In genomic region chr9:69279084-69279729, GRCh38 we compare ENCODE assay signal across 15 cellular contexts. TPM values are rescaled to one million over a fixed set of nuclear protein-coding genes. Genes with fewer than 3 reads are reported as not detected.
DNase-seq lines count a peak whose midpoint lies in the region; ATAC-seq and TF ChIP-seq lines count a peak whose summit lies in the region.
"Had no signal": no experiment of that assay in that cellular context is flagged by ENCODE, and none has a peak within 500 bp of the region (broad histone marks: within the 10 kb centered on the region; RNA-seq: fewer than 3 reads in every experiment).

No MANE protein-coding gene starts in this region.

- no peaks in the 10 kb centered on the region for H3K27me3 ChIP-seq in neural progenitor cell
- H3K27me3 ChIP-seq in ascending aorta, result no peaks in the 10 kb centered on the region
- H3K27me3 ChIP-seq in tibial artery, result no peaks in the 10 kb centered on the region
- H3K27me3 ChIP-seq: neutrophil had no signal

- peaks cover 22% of the 10 kb centered on the region for H3F3A ChIP-seq in neural progenitor cell (ENCODE audit: low read depth)

- H3K9me3 ChIP-seq in neural progenitor cell (ENCODE audit: low read depth) (no peaks in the 10 kb centered on the region), ascending aorta (no peaks in the 10 kb centered on the region), tibial artery (no peaks in the 10 kb centered on the region)
- H3K9me3 ChIP-seq: A549, neutrophil had no signal

- TF ChIP-seq CTCF in neural progenitor cell (IDR thresholded peaks at IDR 0.05) (no peak), ascending aorta (IDR thresholded peaks at IDR 0.05) (no peak), tibial artery (IDR thresholded peaks at IDR 0.05) (no peak)

- H3K9ac ChIP-seq in neural progenitor cell, result no peak overlapping the region

- ATAC-seq in GM21381 (IDR thresholded peaks at IDR 0.05; ENCODE audit: unreplicated experiment) (peak; percentile 91), HG03064 (IDR thresholded peaks at IDR 0.05; ENCODE audit: low read depth, unreplicated experiment) (peak; percentile 75)
- ATAC-seq: A549 had no signal

- H3K79me2 ChIP-seq in neural progenitor cell (ENCODE audit: low read depth), result no peaks in the 10 kb centered on the region

- peaks cover 22% of the 10 kb centered on the region for H3K9me3 Mint-ChIP-seq in neural progenitor cell

- no peak overlapping the region for H3K4me2 ChIP-seq in neural progenitor cell
- H3K4me2 ChIP-seq: A549, smooth muscle cell had no signal

- H3K27ac Mint-ChIP-seq in neural progenitor cell, result no peak overlapping the region
- H3K27ac Mint-ChIP-seq: T-helper 1 cell treated with Interleukin-12 subunit alpha and Interleukin-12 subunit beta and Interleukin-4 antibody, amounts not matched to agents 30 μg/mL and 1 μg/mL, for 36 hours had no signal

- DNase-seq in activated CD4-positive, alpha-beta T cell treated with anti-CD3 and anti-CD28 coated beads, Interleukin-2, amount 50 U/mL, for 48 hours, result peak; percentile 34 to 53
- DNase-seq in activated CD4-positive, alpha-beta T cell treated with anti-CD3 and anti-CD28 coated beads for 1 hour, result no peak
- DNase-seq in neural progenitor cell (ENCODE audit: low spot score), result no peak
- DNase-seq in OCI-M2 (lab: John Stamatoyannopoulos, UW; ENCODE audit: unreplicated experiment), result no peak
- DNase-seq in ascending aorta (ENCODE audit: low spot score in 2 of 2), result no peak
- no peak for DNase-seq in tibial artery
- DNase-seq: mammary epithelial cell had no signal

- H4K20me1 ChIP-seq in neural progenitor cell (ENCODE audit: low read depth), result no peaks in the 10 kb centered on the region

- H3K36me3 ChIP-seq in neural progenitor cell, result no peaks in the 10 kb centered on the region
- H3K36me3 ChIP-seq in ascending aorta, result no peaks in the 10 kb centered on the region
- no peaks in the 10 kb centered on the region for H3K36me3 ChIP-seq in tibial artery
- H3K36me3 ChIP-seq: neutrophil had no signal

- intact Hi-C loops in ascending aorta (cut with DNase I) (no loop called here), tibial artery (cut with DNase I; ENCODE audit: low total_unique reads) (no loop called here)

- peaks cover 17% of the 10 kb centered on the region for H3K4me1 ChIP-seq in neural progenitor cell
- H3K4me1 ChIP-seq in ascending aorta, result no peaks in the 10 kb centered on the region
- peaks cover 0 to 9% (median 3%) of the 10 kb centered on the region in 4 donors for H3K4me1 ChIP-seq in tibial artery
- H3K4me1 ChIP-seq: A549 had no signal

- peak overlapping the region; percentile 2 for H3K4me3 Mint-ChIP-seq in neural progenitor cell
- H3K4me3 Mint-ChIP-seq: T-helper 1 cell treated with Interleukin-12 subunit alpha and Interleukin-12 subunit beta and Interleukin-4 antibody, amounts not matched to agents 30 μg/mL and 1 μg/mL, for 36 hours had no signal

- H3K27ac ChIP-seq in neural progenitor cell (no peak overlapping the region), ascending aorta (no peak overlapping the region), tibial artery (no peak overlapping the region)
- H3K27ac ChIP-seq: A549, neutrophil had no signal

- H3K27me3 Mint-ChIP-seq in neural progenitor cell (ENCODE audit: insufficient read depth, low read depth), result peaks cover 4% of the 10 kb centered on the region

- peaks cover 15% of the 10 kb centered on the region for H3K4me1 Mint-ChIP-seq in neural progenitor cell

- no peak overlapping the region for H2AFZ ChIP-seq in neural progenitor cell (replicated peaks)

- peaks cover 8% of the 10 kb centered on the region for H3K36me3 Mint-ChIP-seq in neural progenitor cell

- H3K4me3 ChIP-seq in neural progenitor cell (no peak overlapping the region), ascending aorta (no peak overlapping the region), tibial artery (no peak overlapping the region)
- H3K4me3 ChIP-seq: A549, smooth muscle cell had no signal

RNA-seq across cellular contexts. Expression of gene ENTREP1, which starts 45.8 kb away (rescaled TPM):
- total RNA-seq in neural progenitor cell (ENCODE audit: low replicate concordance) (1.8 TPM in 2 replicates), ascending aorta (4.2 TPM)
- total RNA-seq: activated CD8-positive, alpha-beta memory T cell treated with anti-CD3 and anti-CD28 coated beads for 36 hours; fibroblast of lung had no signal

Comparison
In these comparisons a context has a peak if more than half of its experiments do, and no peak if none do; other contexts are left out.
1. DNase-seq: peak in activated CD4-positive, alpha-beta T cell treated with anti-CD3 and anti-CD28 coated beads, Interleukin-2, amount 50 U/mL, for 48 hours (2 of 2); none in activated CD4-positive, alpha-beta T cell treated with anti-CD3 and anti-CD28 coated beads for 1 hour (single experiment), neural progenitor cell (single experiment), OCI-M2 (single experiment), ascending aorta (0 of 2) and tibial artery (0 of 2).